Comparison of ENCODE assay signal across 1 cellular context in the genomic region with DNA sequence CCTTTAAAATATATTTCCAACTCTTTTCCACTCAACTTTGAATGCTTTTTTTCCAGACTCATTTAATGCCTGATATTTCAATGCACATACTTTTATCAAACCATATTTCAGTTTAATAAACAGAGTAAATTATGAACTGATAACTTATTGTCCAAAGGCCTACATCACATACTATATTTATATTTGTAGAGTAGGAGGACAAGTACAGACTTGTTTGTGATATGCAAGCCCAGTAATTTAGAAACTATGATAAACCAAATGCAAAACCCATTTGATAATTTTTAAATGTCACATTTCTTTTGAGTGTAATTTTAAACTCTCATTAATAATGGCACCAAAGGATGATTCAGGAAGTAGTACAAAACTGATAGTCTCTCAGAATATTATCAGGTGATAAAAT.
TF ChIP-seq lines count a peak whose summit lies in the region.

No MANE protein-coding gene starts in this region.

TF ChIP-seq in GM12878, 131 proteins besides CTCF, POLR2A, EP300 and RAD21 (continued from another document):
- TF ChIP-seq ATF2 (IDR thresholded peaks at IDR 0.05; ENCODE audit: low read length) (peak; percentile 42; the same call in 1 of the 2 replicates), NFIC (IDR thresholded peaks at IDR 0.05; ENCODE audit: low read depth, low read length) (peak; percentile 68; the same call in 1 of the 2 replicates), ATF7 (IDR thresholded peaks at IDR 0.05; ENCODE audit: low read depth) (peak; percentile 63), IKZF1 (conservative IDR thresholded peaks at IDR 0.05) (no peak), RUNX3 (IDR thresholded peaks at IDR 0.05; ENCODE audit: low read length) (peak; percentile 57; the same call in 1 of the 2 replicates), CHD1 (IDR thresholded peaks at IDR 0.05; ENCODE audit: low read depth, low read length) (peak; percentile 77; the same call in 1 of the 2 replicates), MEF2A (IDR thresholded peaks at IDR 0.05; ENCODE audit: insufficient read depth, low read depth, low read length) (peak; percentile 55; the same call in 1 of the 2 replicates)
- TF ChIP-seq, protein P1, sequence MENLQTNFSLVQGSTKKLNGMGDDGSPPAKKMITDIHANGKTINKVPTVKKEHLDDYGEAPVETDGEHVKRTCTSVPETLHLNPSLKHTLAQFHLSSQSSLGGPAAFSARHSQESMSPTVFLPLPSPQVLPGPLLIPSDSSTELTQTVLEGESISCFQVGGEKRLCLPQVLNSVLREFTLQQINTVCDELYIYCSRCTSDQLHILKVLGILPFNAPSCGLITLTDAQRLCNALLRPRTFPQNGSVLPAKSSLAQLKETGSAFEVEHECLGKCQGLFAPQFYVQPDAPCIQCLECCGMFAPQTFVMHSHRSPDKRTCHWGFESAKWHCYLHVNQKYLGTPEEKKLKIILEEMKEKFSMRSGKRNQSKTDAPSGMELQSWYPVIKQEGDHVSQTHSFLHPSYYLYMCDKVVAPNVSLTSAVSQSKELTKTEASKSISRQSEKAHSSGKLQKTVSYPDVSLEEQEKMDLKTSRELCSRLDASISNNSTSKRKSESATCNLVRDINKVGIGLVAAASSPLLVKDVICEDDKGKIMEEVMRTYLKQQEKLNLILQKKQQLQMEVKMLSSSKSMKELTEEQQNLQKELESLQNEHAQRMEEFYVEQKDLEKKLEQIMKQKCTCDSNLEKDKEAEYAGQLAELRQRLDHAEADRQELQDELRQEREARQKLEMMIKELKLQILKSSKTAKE (IDR thresholded peaks at IDR 0.05; ENCODE audit: low read depth, poor library complexity, severe bottlenecking), result peak; percentile 72
